In genomic region chr9:113602126-113603119, GRCh38 we compare ENCODE assay signal across 8 cellular contexts.
A peak's percentile ranks its signal among the peaks of the same experiment; 100 is the strongest.
DNase-seq lines count a peak whose midpoint lies in the region; ATAC-seq and TF ChIP-seq lines count a peak whose summit lies in the region.

No MANE protein-coding gene starts in this region.

- H3K4me1 Mint-ChIP-seq in IgD-negative memory B cell (peaks cover 0 to 5% (median 3%) of the 10 kb centered on the region in 3 donors), mesothelial cell of epicardium (peaks cover 37% of the 10 kb centered on the region)

- no peaks in the 10 kb centered on the region for H3K9me3 Mint-ChIP-seq in IgD-negative memory B cell
- H3K9me3 Mint-ChIP-seq in mesothelial cell of epicardium, result no peaks in the 10 kb centered on the region

- DNase-seq in DMS 273 treated with DMSO at 0.1 percent for 48 hours (lab: John Stamatoyannopoulos, UW) (peak; percentile 93), SK-N-MC (ENCODE audit: low read depth, low spot score) (no peak), cerebellum (ENCODE audit: low spot score) (peak; percentile 23), mesothelial cell of epicardium (ENCODE audit: low spot score in 2 of 2, unreplicated experiment in 2 of 2) (no peak), thoracic aorta (ENCODE audit: low spot score) (peak; percentile 82)

- H3K9me3 ChIP-seq in SK-N-MC (ENCODE audit: low read depth, low read length) (no peaks in the 10 kb centered on the region), thoracic aorta (no peaks in the 10 kb centered on the region)

- H3K27me3 Mint-ChIP-seq in IgD-negative memory B cell (no peaks in the 10 kb centered on the region), mesothelial cell of epicardium (ENCODE audit: low read depth) (no peaks in the 10 kb centered on the region)

- H3K9ac ChIP-seq in SK-N-MC (ENCODE audit: insufficient read length), result no peak overlapping the region

- ATAC-seq in GM21423 (IDR thresholded peaks at IDR 0.05; ENCODE audit: unreplicated experiment) (peak; percentile 67), thoracic aorta (ENCODE audit: insufficient number of reproducible peaks, low FRiP score, low read depth) (peak; percentile 62), GM18502 (IDR thresholded peaks at IDR 0.05; ENCODE audit: poor library complexity, unreplicated experiment) (no peak)

- H3K27ac ChIP-seq in SK-N-MC (no peak overlapping the region), thoracic aorta (peak overlapping the region; percentile 76 to 98)

- no peaks in the 10 kb centered on the region for H3K36me3 ChIP-seq in SK-N-MC (ENCODE audit: insufficient read depth, low read length)
- H3K36me3 ChIP-seq in thoracic aorta, result peaks cover 11% of the 10 kb centered on the region

- peaks cover 52 to 64% of the 10 kb centered on the region in 2 donors for H3K4me1 ChIP-seq in thoracic aorta (ENCODE audit: control insufficient read depth in 1 of 2, low read depth in 2 of 2)

- H3K4me3 Mint-ChIP-seq in IgD-negative memory B cell (peak overlapping the region in 1 of 4 donors; percentile 59), mesothelial cell of epicardium (no peak overlapping the region)

- no peaks in the 10 kb centered on the region for H3K27me3 ChIP-seq in thoracic aorta (replicated peaks; ENCODE audit: insufficient read depth)

- H3K27ac Mint-ChIP-seq in IgD-negative memory B cell (peak overlapping the region in 2 of 3 donors; percentile 39 to 64), mesothelial cell of epicardium (peak overlapping the region; percentile 27)

- H3K4me3 ChIP-seq in SK-N-MC, result peak overlapping the region; percentile 20
- H3K4me3 ChIP-seq in thoracic aorta, result no peak overlapping the region

- no peak for TF ChIP-seq CTCF in mesothelial cell of epicardium (IDR thresholded peaks at IDR 0.05; ENCODE audit: unreplicated experiment)
- TF ChIP-seq CTCF in thoracic aorta (IDR thresholded peaks at IDR 0.05), result no peak

- H3K36me3 Mint-ChIP-seq in IgD-negative memory B cell (peaks cover 6% of the 10 kb centered on the region), mesothelial cell of epicardium (no peaks in the 10 kb centered on the region)

Comparison
In these comparisons a context has a peak if more than half of its experiments do, and no peak if none do; other contexts are left out.
1. DNase-seq: peak in DMS 273 treated with DMSO at 0.1 percent for 48 hours (single experiment), cerebellum (single experiment) and thoracic aorta (single experiment); none in SK-N-MC (single experiment) and mesothelial cell of epicardium (0 of 2).